In the genomic region with DNA sequence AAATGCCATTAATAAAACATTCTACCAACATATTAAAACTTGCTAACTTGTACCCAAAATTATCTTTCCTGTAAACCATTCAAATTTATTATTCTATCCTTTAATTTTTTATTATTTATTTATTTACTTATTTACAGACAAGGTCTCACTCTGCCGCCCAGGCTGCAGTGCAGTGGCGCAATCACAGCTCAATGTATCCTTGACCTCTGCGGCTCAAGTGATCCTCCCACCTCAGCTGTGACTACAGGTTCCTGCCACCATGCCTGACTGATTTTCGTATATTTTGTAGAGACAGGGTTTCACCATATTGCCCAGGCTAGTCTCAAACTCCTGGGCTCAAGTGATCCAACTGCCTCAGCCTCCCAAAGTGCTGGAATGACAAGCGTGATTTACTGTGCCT, we compare ENCODE assay signal across 27 cellular contexts.
"Had no signal": no experiment of that assay in that cellular context is flagged by ENCODE, and none has a peak within 500 bp of the region (broad histone marks: within the 10 kb centered on the region; RNA-seq: fewer than 3 reads in every experiment).

No MANE protein-coding gene starts in this region.

- ATAC-seq: effector memory CD8-positive, alpha-beta T cell; esophagus mucosa; gastroesophageal sphincter; heart left ventricle; left colon; left lung; left ventricle myocardium superior; lower lobe of right lung; mucosa of descending colon had no signal

- H3K4me3 ChIP-seq: colonic mucosa, esophagus squamous epithelium, gastroesophageal sphincter, heart left ventricle, hepatocyte, left lung, lower lobe of right lung, mucosa of descending colon had no signal

- H3K27me3 ChIP-seq: colonic mucosa, esophagus squamous epithelium, gastroesophageal sphincter, heart left ventricle, hepatocyte, left lung had no signal

- H3K79me2 ChIP-seq: hepatocyte had no signal

- H3K4me2 ChIP-seq: hepatocyte had no signal

- H3K36me3 ChIP-seq: colonic mucosa, esophagus squamous epithelium, gastroesophageal sphincter, heart left ventricle, left lung, lower lobe of right lung had no signal

- H2AFZ ChIP-seq: hepatocyte had no signal

- DNase-seq: colonic mucosa; cortex of kidney; effector CD8-positive, alpha-beta T cell; effector memory CD8-positive, alpha-beta T cell; endodermal cell; erythroblast; esophagus squamous epithelium; foreskin fibroblast; heart left ventricle; hypothalamus; immature natural killer cell; islet precursor cell; kidney; kidney glomerular epithelial cell; left colon; left lung; left ventricle myocardium superior; lower lobe of right lung; mesenchymal stem cell; mucosa of descending colon; naive B cell had no signal

- H3K9me3 ChIP-seq: colonic mucosa, esophagus squamous epithelium, gastroesophageal sphincter, heart left ventricle, left lung, lower lobe of right lung, mucosa of descending colon had no signal

- H3K4me1 ChIP-seq: colonic mucosa, esophagus squamous epithelium, gastroesophageal sphincter, heart left ventricle, left lung, lower lobe of right lung had no signal

- H3K27ac ChIP-seq: colonic mucosa, epithelial cell of prostate, esophagus squamous epithelium, gastroesophageal sphincter, heart left ventricle, hepatocyte, left lung, lower lobe of right lung had no signal

- FAIRE-seq: endometrium, frontal cortex, kidney had no signal
